25 cellular contexts compared by ENCODE assay signal in the genomic region with DNA sequence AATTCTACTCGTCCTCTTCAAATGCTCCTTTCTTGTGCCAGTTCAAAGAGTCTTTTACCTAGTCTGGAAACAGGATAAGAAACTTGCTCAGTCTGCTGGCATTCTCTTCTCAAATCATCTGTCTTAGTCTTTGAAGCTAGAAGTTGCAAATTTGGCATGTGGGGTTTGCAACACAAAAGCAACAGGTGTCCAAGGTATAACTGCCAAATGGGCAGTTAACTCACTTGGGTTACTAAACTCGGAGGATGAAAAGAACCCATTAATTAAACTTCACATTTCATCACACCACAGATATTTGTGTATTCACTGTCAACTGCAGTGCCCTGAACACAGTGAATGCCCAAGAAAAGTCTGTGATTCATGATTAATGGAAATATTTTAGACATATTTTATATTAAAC.
"Had no signal": no experiment of that assay in that cellular context is flagged by ENCODE, and none has a peak within 500 bp of the region (broad histone marks: within the 10 kb centered on the region; RNA-seq: fewer than 3 reads in every experiment).

No MANE protein-coding gene starts in this region.

- H3K9me3 ChIP-seq: heart left ventricle, left ventricle myocardium inferior, pancreas, suprapubic skin, thoracic aorta, tibial artery, upper lobe of right lung had no signal

- ATAC-seq: heart left ventricle; naive thymus-derived CD4-positive, alpha-beta T cell; natural killer cell treated with Interleukin-12 subunit alpha and Interleukin-12 subunit beta and Interleukin-15 and Interleukin-18, amount 100 ng/mL, for 72 hours; pancreas; right cardiac atrium; sciatic nerve; stimulated activated naive B cell treated with anti-CD40 and anti-IgM and Interleukin-4, amounts not matched to agents 10 μg/mL and 1 μg/mL and 100 μg/mL, for 72 hours; upper lobe of right lung had no signal

- H3K4me1 ChIP-seq: pancreas, upper lobe of right lung had no signal

- H3K4me3 ChIP-seq: heart left ventricle, left ventricle myocardium inferior, lung, pancreas, skin epidermis, suprapubic skin, thoracic aorta, tibial artery, upper lobe of right lung had no signal

- H3K36me3 ChIP-seq: heart left ventricle, left ventricle myocardium inferior, pancreas, suprapubic skin, thoracic aorta, tibial artery, upper lobe of right lung had no signal

- H3K27ac ChIP-seq: heart left ventricle, left ventricle myocardium inferior, pancreas, skin epidermis, suprapubic skin, thoracic aorta, tibial artery, upper lobe of right lung had no signal

- H3K27me3 ChIP-seq: heart left ventricle, pancreas, suprapubic skin, tibial artery, upper lobe of right lung had no signal

- DNase-seq: heart left ventricle; hypothalamus; immature natural killer cell; left ventricle myocardium inferior; mesendoderm; naive thymus-derived CD4-positive, alpha-beta T cell; pancreas; posterior cingulate gyrus; right cardiac atrium; stimulated activated CD4-positive, alpha-beta T cell treated with anti-CD3 and anti-CD28 coated beads, Interleukin-12 subunit alpha, Interleukin-12 subunit beta, amount 100 ng/mL, for 4 hours; stimulated activated CD4-positive, alpha-beta T cell treated with anti-CD3 and anti-CD28 coated beads, Interleukin-15, amount 100 ng/mL, for 24 hours; stimulated activated CD4-positive, alpha-beta T cell treated with anti-CD3 and anti-CD28 coated beads, Interleukin-2, amount 100 ng/mL, for 24 hours; stimulated activated CD4-positive, alpha-beta T cell treated with anti-CD3 and anti-CD28 coated beads, Interleukin-4, amount 100 ng/mL, for 1 hour; stimulated activated naive B cell treated with anti-CD40 and anti-IgM and Interleukin-4, amounts not matched to agents 10 μg/mL and 1 μg/mL and 100 μg/mL, for 72 hours; tibial artery; trophoblast cell; upper lobe of right lung had no signal

- FAIRE-seq: islet of Langerhans, pancreas, urothelium cell line had no signal
